In the genomic region with DNA sequence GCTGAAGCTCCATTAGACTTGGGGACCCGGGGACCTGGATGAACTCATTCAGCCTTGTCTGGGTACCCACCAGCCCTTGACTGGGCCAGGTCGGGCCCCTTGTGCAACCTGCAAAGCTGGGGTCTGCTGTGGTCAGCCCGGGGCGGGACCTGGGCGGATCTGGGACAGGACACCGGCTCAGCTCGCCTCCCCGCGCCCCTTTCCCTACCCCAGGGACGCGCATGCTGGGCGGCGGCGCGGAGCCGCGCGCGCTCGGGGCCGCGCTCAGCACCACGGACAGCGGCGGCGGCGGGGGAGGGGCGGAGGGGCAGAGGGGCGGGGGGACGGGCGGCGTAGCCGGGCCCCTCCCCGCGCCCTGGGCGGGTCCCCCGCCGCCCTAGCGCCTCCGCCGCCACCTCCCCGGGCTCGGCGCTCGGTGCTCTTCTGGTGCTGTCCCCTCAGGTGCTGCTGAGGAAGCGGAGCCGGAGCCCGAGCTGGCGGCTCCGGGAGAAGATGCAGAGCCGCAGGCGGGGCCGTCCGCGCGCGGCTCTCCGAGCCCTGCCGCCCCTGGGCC, we compare ENCODE assay signal across 10 cellular contexts. TPM values are rescaled to one million over a fixed set of nuclear protein-coding genes. Genes with fewer than 3 reads are reported as not detected.
A peak's percentile ranks its signal among the peaks of the same experiment; 100 is the strongest.
DNase-seq lines count a peak whose midpoint lies in the region; ATAC-seq, FAIRE-seq and TF ChIP-seq lines count a peak whose summit lies in the region.
"Had no signal": no experiment of that assay in that cellular context is flagged by ENCODE, and none has a peak within 500 bp of the region (broad histone marks: within the 10 kb centered on the region; RNA-seq: fewer than 3 reads in every experiment).

No MANE protein-coding gene starts in this region.

- peak; percentile 50 for DNase-seq in activated CD8-positive, alpha-beta memory T cell treated with anti-CD3 and anti-CD28 coated beads, Interleukin-2, amount 50 U/mL, for 48 hours
- no peak for DNase-seq in activated CD8-positive, alpha-beta memory T cell treated with anti-CD3 and anti-CD28 coated beads, Interleukin-2, amount 50 U/mL, for 4 hours
- DNase-seq in ascending aorta (ENCODE audit: low spot score in 2 of 2) (no peak), urothelium cell line (ENCODE audit: low spot score) (peak; percentile 94), NCI-H1048 (lab: John Stamatoyannopoulos, UW) (no peak)
- DNase-seq in CD8-positive, alpha-beta memory T cell, result no peak
- DNase-seq: DND-41 had no signal

- H3K27me3 Mint-ChIP-seq in CD8-positive, alpha-beta memory T cell, result no peaks in the 10 kb centered on the region

- CTCF ChIA-PET in CD8-positive, alpha-beta memory T cell (lab: Charles Lee), result interaction anchor here (1.3 kb wide), 1 partner anchor 11 kb away, joined by 3 read pairs; no protein-coding TSS in a partner anchor

- no peaks in the 10 kb centered on the region for H3K9me3 Mint-ChIP-seq in CD8-positive, alpha-beta memory T cell

- TF ChIP-seq CTCF in ascending aorta (IDR thresholded peaks at IDR 0.05), result no peak

- H3K27ac ChIP-seq in ascending aorta (no peak overlapping the region), iPS-18a (ENCODE audit: low read length) (no peak overlapping the region)
- no peak overlapping the region for H3K27ac ChIP-seq in CD8-positive, alpha-beta memory T cell (ENCODE audit: low read depth, low read length)

- H3K4me3 ChIP-seq in ascending aorta (peak overlapping the region; percentile 43 to 54), iPS-18a (ENCODE audit: low read length) (peak overlapping the region; percentile 58)
- no peak overlapping the region for H3K4me3 ChIP-seq in CD8-positive, alpha-beta memory T cell (ENCODE audit: low read length)

- H3K27me3 ChIP-seq in ascending aorta (peaks cover 25% of the 10 kb centered on the region), iPS-18a (ENCODE audit: control insufficient read depth, insufficient read depth, low read length) (peaks cover 51% of the 10 kb centered on the region)
- H3K27me3 ChIP-seq in CD8-positive, alpha-beta memory T cell (ENCODE audit: insufficient read depth, low read length, poor library complexity, severe bottlenecking), result no peaks in the 10 kb centered on the region

- H3K36me3 Mint-ChIP-seq in CD8-positive, alpha-beta memory T cell, result peaks cover 5 to 71% (median 9%) of the 10 kb centered on the region in 3 donors

- FAIRE-seq in urothelium cell line (lab: Jason Lieb, UNC), result no peak
- FAIRE-seq: colon had no signal

- H3K4me1 ChIP-seq in ascending aorta, result peaks cover 5 to 7% of the 10 kb centered on the region in 2 donors
- no peaks in the 10 kb centered on the region for H3K4me1 ChIP-seq in iPS-18a (ENCODE audit: control insufficient read depth, low read depth, low read length)
- H3K4me1 ChIP-seq in CD8-positive, alpha-beta memory T cell (ENCODE audit: insufficient read depth, low read length), result no peaks in the 10 kb centered on the region

- H3K36me3 ChIP-seq in ascending aorta, result peaks cover 0 to 6% of the 10 kb centered on the region in 2 donors
- no peaks in the 10 kb centered on the region for H3K36me3 ChIP-seq in iPS-18a (ENCODE audit: control insufficient read depth, low read depth, low read length)
- H3K36me3 ChIP-seq in CD8-positive, alpha-beta memory T cell (ENCODE audit: insufficient read depth, low read length), result peaks cover 16% of the 10 kb centered on the region

- peak overlapping the region in 1 of 8 donors; percentile 10 for H3K27ac Mint-ChIP-seq in CD8-positive, alpha-beta memory T cell

- no peak overlapping the region for H3K9ac ChIP-seq in iPS-18a (ENCODE audit: low read length)

- no peak overlapping the region for H3K4me3 Mint-ChIP-seq in CD8-positive, alpha-beta memory T cell

- H3K9me3 ChIP-seq in ascending aorta, result no peaks in the 10 kb centered on the region
- no peaks in the 10 kb centered on the region for H3K9me3 ChIP-seq in iPS-18a (ENCODE audit: control insufficient read depth, low read depth, low read length)
- no peaks in the 10 kb centered on the region for H3K9me3 ChIP-seq in CD8-positive, alpha-beta memory T cell (ENCODE audit: low read length)

- ATAC-seq in HG02623 (IDR thresholded peaks at IDR 0.05; ENCODE audit: unreplicated experiment), result no peak

- POLR2A ChIA-PET in CD8-positive, alpha-beta memory T cell (lab: Charles Lee), result no interaction called here

- intact Hi-C loops in ascending aorta (cut with DNase I), result no loop called here

- peaks cover 5 to 11% (median 8%) of the 10 kb centered on the region in 3 donors for H3K4me1 Mint-ChIP-seq in CD8-positive, alpha-beta memory T cell

RNA-seq across cellular contexts. Expression of gene ACD, which starts 7.4 kb away (rescaled TPM):
- total RNA-seq in ascending aorta, result 14.5 TPM
- total RNA-seq in CD8-positive, alpha-beta memory T cell, result 10 to 100 TPM; 79.1 to 81.7 TPM
- polyA plus RNA-seq in CD8-positive, alpha-beta memory T cell, result 55.6 TPM

RNA-seq across cellular contexts. Expression of gene CARMIL2, which starts 7.7 kb away (rescaled TPM):
- 1.9 TPM for total RNA-seq in ascending aorta
- total RNA-seq in CD8-positive, alpha-beta memory T cell, result 100 to 1,000 TPM; 124 to 139 TPM
- polyA plus RNA-seq in CD8-positive, alpha-beta memory T cell, result 24.5 TPM

RNA-seq across cellular contexts. Expression of gene PARD6A, which starts 8.1 kb away (rescaled TPM):
- 8.4 TPM for total RNA-seq in ascending aorta
- 10 to 100 TPM; 16.7 to 18.3 TPM for total RNA-seq in CD8-positive, alpha-beta memory T cell
- 14.7 TPM for polyA plus RNA-seq in CD8-positive, alpha-beta memory T cell

RNA-seq across cellular contexts. Expression of gene ENKD1, which starts 13.9 kb away (rescaled TPM):
- 42.5 TPM for total RNA-seq in ascending aorta
- 10 to 100 TPM; 15.1 to 15.6 TPM for total RNA-seq in CD8-positive, alpha-beta memory T cell
- 1.7 TPM for polyA plus RNA-seq in CD8-positive, alpha-beta memory T cell

RNA-seq across cellular contexts. Expression of gene C16orf86, which starts 14.0 kb away (rescaled TPM):
- total RNA-seq in ascending aorta, result 1.6 TPM
- 1 to 10 TPM in 1 of 2 experiments, under 1 TPM in 1; 0.79 to 1.9 TPM for total RNA-seq in CD8-positive, alpha-beta memory T cell
- 2.7 TPM for polyA plus RNA-seq in CD8-positive, alpha-beta memory T cell

Comparison
In these comparisons a context has a peak if more than half of its experiments do, and no peak if none do; other contexts are left out.
1. DNase-seq: peak in activated CD8-positive, alpha-beta memory T cell treated with anti-CD3 and anti-CD28 coated beads, Interleukin-2, amount 50 U/mL, for 48 hours (single experiment) and urothelium cell line (single experiment); none in activated CD8-positive, alpha-beta memory T cell treated with anti-CD3 and anti-CD28 coated beads, Interleukin-2, amount 50 U/mL, for 4 hours (single experiment), ascending aorta (0 of 2), CD8-positive, alpha-beta memory T cell (0 of 5) and NCI-H1048 (single experiment).
2. RNA of gene CARMIL2, which starts 7.7 kb away (total RNA-seq): 124 to 139 TPM in CD8-positive, alpha-beta memory T cell; 1.9 TPM in ascending aorta (single experiment); every median in the first group is over 10 times any median in the second.